Comparison of ENCODE assay signal across 21 cellular contexts in genomic region chr10:107585630-107586029, GRCh38.
DNase-seq lines count a peak whose midpoint lies in the region; ATAC-seq and TF ChIP-seq lines count a peak whose summit lies in the region.
"Had no signal": no experiment of that assay in that cellular context is flagged by ENCODE, and none has a peak within 500 bp of the region (broad histone marks: within the 10 kb centered on the region; RNA-seq: fewer than 3 reads in every experiment).

No MANE protein-coding gene starts in this region.

- H3K9me3 Mint-ChIP-seq in stimulated activated naive B cell treated with anti-CD40 and anti-IgM and Interleukin-4, amounts not matched to agents 10 μg/mL and 1 μg/mL and 100 μg/mL, for 72 hours, result peaks cover 10 to 14% of the 10 kb centered on the region in 2 donors
- peaks cover 6% of the 10 kb centered on the region for H3K9me3 Mint-ChIP-seq in Calu3 (ENCODE audit: low read depth, unreplicated experiment)

- peak; percentile 7 for DNase-seq in NOMO-1 treated with DMSO at 0.1 percent for 48 hours (lab: John Stamatoyannopoulos, UW; ENCODE audit: unreplicated experiment)
- no peak for DNase-seq in NOMO-1 (lab: John Stamatoyannopoulos, UW; ENCODE audit: unreplicated experiment in 2 of 2)
- DNase-seq in OCI-M1 (lab: John Stamatoyannopoulos, UW), result peak; percentile 74
- peak; percentile 77 for DNase-seq in epithelial cell of esophagus (ENCODE audit: low read depth)
- DNase-seq in stimulated activated naive B cell treated with anti-CD40 and anti-IgM and Interleukin-4, amounts not matched to agents 10 μg/mL and 1 μg/mL and 100 μg/mL, for 72 hours, result no peak
- no peak for DNase-seq in Calu3
- DNase-seq: CD4-positive, CD25-positive, alpha-beta regulatory T cell; DMS53; IMR-90; NCI-H1048; NCI-H1417 treated with DMSO at 0.1 percent for 48 hours; NCI-H1694 treated with DMSO at 0.1 percent for 48 hours; NCI-H2081 treated with DMSO at 0.1 percent for 48 hours; NCI-H524 treated with DMSO at 0.1 percent for 48 hours; NCI-H774; Right ventricle myocardium superior; RPMI8226 had no signal

- H3K27me3 Mint-ChIP-seq in stimulated activated naive B cell treated with anti-CD40 and anti-IgM and Interleukin-4, amounts not matched to agents 10 μg/mL and 1 μg/mL and 100 μg/mL, for 72 hours, result no peaks in the 10 kb centered on the region
- H3K27me3 Mint-ChIP-seq in Calu3 (ENCODE audit: unreplicated experiment), result no peaks in the 10 kb centered on the region
- H3K27me3 Mint-ChIP-seq: CD4-positive, CD25-positive, alpha-beta regulatory T cell had no signal

- H3K36me3 Mint-ChIP-seq in stimulated activated naive B cell treated with anti-CD40 and anti-IgM and Interleukin-4, amounts not matched to agents 10 μg/mL and 1 μg/mL and 100 μg/mL, for 72 hours, result no peaks in the 10 kb centered on the region
- H3K36me3 Mint-ChIP-seq in Calu3 (ENCODE audit: insufficient read depth, unreplicated experiment), result no peaks in the 10 kb centered on the region
- H3K36me3 Mint-ChIP-seq: CD4-positive, CD25-positive, alpha-beta regulatory T cell had no signal

- no peak overlapping the region for H3K27ac Mint-ChIP-seq in stimulated activated naive B cell treated with anti-CD40 and anti-IgM and Interleukin-4, amounts not matched to agents 10 μg/mL and 1 μg/mL and 100 μg/mL, for 72 hours
- no peak overlapping the region for H3K27ac Mint-ChIP-seq in Calu3 (ENCODE audit: unreplicated experiment)
- H3K27ac Mint-ChIP-seq: CD4-positive, CD25-positive, alpha-beta regulatory T cell had no signal

- H3K4me3 ChIP-seq in epithelial cell of esophagus (ENCODE audit: low read length), result no peak overlapping the region
- H3K4me3 ChIP-seq: BLaER1, SJSA1 had no signal

- no peak overlapping the region for H3K4me3 Mint-ChIP-seq in stimulated activated naive B cell treated with anti-CD40 and anti-IgM and Interleukin-4, amounts not matched to agents 10 μg/mL and 1 μg/mL and 100 μg/mL, for 72 hours
- no peak overlapping the region for H3K4me3 Mint-ChIP-seq in Calu3 (ENCODE audit: low read depth, unreplicated experiment)
- H3K4me3 Mint-ChIP-seq: CD4-positive, CD25-positive, alpha-beta regulatory T cell had no signal

- H3K4me1 Mint-ChIP-seq in stimulated activated naive B cell treated with anti-CD40 and anti-IgM and Interleukin-4, amounts not matched to agents 10 μg/mL and 1 μg/mL and 100 μg/mL, for 72 hours, result no peaks in the 10 kb centered on the region
- no peaks in the 10 kb centered on the region for H3K4me1 Mint-ChIP-seq in Calu3 (ENCODE audit: low read depth, unreplicated experiment)
- H3K4me1 Mint-ChIP-seq: CD4-positive, CD25-positive, alpha-beta regulatory T cell had no signal

- no peak for ATAC-seq in stimulated activated naive B cell treated with anti-CD40 and anti-IgM and Interleukin-4, amounts not matched to agents 10 μg/mL and 1 μg/mL and 100 μg/mL, for 72 hours (replicated peaks)
- no peak for ATAC-seq in GM19397 (IDR thresholded peaks at IDR 0.05; ENCODE audit: unreplicated experiment)
- ATAC-seq: HCT116 had no signal

- intact Hi-C loops in Calu3 (cut with micrococcal nuclease; ENCODE audit: unreplicated experiment), result no loop called here

- BruUV-seq in Calu3 (replicated peaks; lab: Mats Ljungman, UMichigan), result no TSS peak

- CTCF ChIA-PET in Calu3 (lab: Charles Lee), result no interaction called here

- no peak for TF ChIP-seq CTCF in epithelial cell of esophagus (IDR thresholded peaks at IDR 0.05; ENCODE audit: insufficient read depth, low read depth, low read length, missing control alignments)
- TF ChIP-seq CTCF in Calu3 (IDR thresholded peaks at IDR 0.05; ENCODE audit: unreplicated experiment), result no peak

Comparison
In these comparisons a context has a peak if more than half of its experiments do, and no peak if none do; other contexts are left out.
1. DNase-seq: peak in NOMO-1 treated with DMSO at 0.1 percent for 48 hours (single experiment), OCI-M1 (single experiment) and epithelial cell of esophagus (single experiment); none in NOMO-1 (0 of 2), stimulated activated naive B cell treated with anti-CD40 and anti-IgM and Interleukin-4, amounts not matched to agents 10 μg/mL and 1 μg/mL and 100 μg/mL, for 72 hours (single experiment) and Calu3 (single experiment).